9 cellular contexts compared by ENCODE assay signal in genomic region chr12:124498870-124499753, GRCh38.
DNase-seq lines count a peak whose midpoint lies in the region; ATAC-seq and TF ChIP-seq lines count a peak whose summit lies in the region.
"Had no signal": no experiment of that assay in that cellular context is flagged by ENCODE, and none has a peak within 500 bp of the region (broad histone marks: within the 10 kb centered on the region; RNA-seq: fewer than 3 reads in every experiment).

No MANE protein-coding gene starts in this region.

- H3K4me3 ChIP-seq in GM12864 (ENCODE audit: low read depth, low read length) (no peak overlapping the region), WERI-Rb-1 (ENCODE audit: low read depth, low read length) (no peak overlapping the region), skeletal muscle tissue (ENCODE audit: low read length in 3 of 3) (peak overlapping the region in 1 of 3 donors; percentile 29)

- H3K27me3 ChIP-seq in WERI-Rb-1 (ENCODE audit: insufficient read depth, low read depth, severe bottlenecking), result no peaks in the 10 kb centered on the region
- H3K27me3 ChIP-seq in skeletal muscle tissue (ENCODE audit: control insufficient read depth in 3 of 3, insufficient read depth in 3 of 3, low read length in 3 of 3), result no peaks in the 10 kb centered on the region

- H3K9ac ChIP-seq in skeletal muscle tissue (ENCODE audit: low read depth in 1 of 3, low read length in 3 of 3), result peak overlapping the region in 2 of 3 donors; percentile 23 to 68

- H3K27ac ChIP-seq in WERI-Rb-1, result no peak overlapping the region
- H3K27ac ChIP-seq in skeletal muscle tissue (ENCODE audit: low read depth, low read length), result peak overlapping the region; percentile 43

- TF ChIP-seq CTCF in GM12864 (IDR thresholded peaks at IDR 0.05; ENCODE audit: low read depth, low read length, missing control alignments) (peak; percentile 15), WERI-Rb-1 (IDR thresholded peaks at IDR 0.05; ENCODE audit: low read depth, low read length) (peak; percentile 49)

- H3K4me1 ChIP-seq in skeletal muscle tissue (ENCODE audit: control insufficient read depth in 3 of 3, insufficient read depth in 3 of 3, low read length in 3 of 3), result peaks cover 68 to 91% (median 83%) of the 10 kb centered on the region in 3 donors

- peaks cover 19% of the 10 kb centered on the region for H3K36me3 ChIP-seq in WERI-Rb-1
- peaks cover 0 to 12% (median 8%) of the 10 kb centered on the region in 3 donors for H3K36me3 ChIP-seq in skeletal muscle tissue (ENCODE audit: control insufficient read depth in 3 of 3, insufficient read depth in 3 of 3, low read length in 3 of 3)

- no peaks in the 10 kb centered on the region for H3K9me3 ChIP-seq in WERI-Rb-1 (ENCODE audit: severe bottlenecking)
- H3K9me3 ChIP-seq in skeletal muscle tissue (ENCODE audit: control insufficient read depth in 3 of 3, low read length in 3 of 3), result no peaks in the 10 kb centered on the region

- intact Hi-C loops in Right ventricle myocardium superior (cut with DNase I), result no loop called here

- peak; percentile 24 for ATAC-seq in Right ventricle myocardium superior (ENCODE audit: poor library complexity)
- ATAC-seq: activated CD8-positive, alpha-beta memory T cell treated with anti-CD3 and anti-CD28 coated beads, Interleukin-2, amount 10 ng/mL, durations not matched to agents 7 days and 5 days had no signal

- no peak for DNase-seq in GM12864 (ENCODE audit: low read depth)
- no peak for DNase-seq in WERI-Rb-1
- DNase-seq in Right ventricle myocardium superior, result no peak
- no peak for DNase-seq in nucleus accumbens (lab: John Stamatoyannopoulos, UW)
- DNase-seq in NCI-H748 (lab: John Stamatoyannopoulos, UW; ENCODE audit: unreplicated experiment), result no peak
- no peak for DNase-seq in NCI-H1436 (lab: John Stamatoyannopoulos, UW)
- DNase-seq in NCI-H524 treated with DMSO at 0.1 percent for 48 hours (lab: John Stamatoyannopoulos, UW), result no peak
- DNase-seq: activated CD8-positive, alpha-beta memory T cell treated with anti-CD3 and anti-CD28 coated beads, Interleukin-2, amount 10 ng/mL, durations not matched to agents 7 days and 5 days had no signal
